In genomic region chr18:51621103-51621969, GRCh38 we compare ENCODE assay signal across 1 cellular context.
TF ChIP-seq lines count a peak whose summit lies in the region.

No MANE protein-coding gene starts in this region.

TF ChIP-seq in HCT116, 20 proteins besides CTCF, POLR2A, EP300 and RAD21 (continued from another document):
- no peak for TF ChIP-seq FOSL1 (IDR thresholded peaks at IDR 0.05; ENCODE audit: low read depth)
- no peak for TF ChIP-seq POLR2AphosphoS5 (IDR thresholded peaks at IDR 0.05; ENCODE audit: low read depth, low read length)
